9 cellular contexts compared by ENCODE assay signal in the genomic region with DNA sequence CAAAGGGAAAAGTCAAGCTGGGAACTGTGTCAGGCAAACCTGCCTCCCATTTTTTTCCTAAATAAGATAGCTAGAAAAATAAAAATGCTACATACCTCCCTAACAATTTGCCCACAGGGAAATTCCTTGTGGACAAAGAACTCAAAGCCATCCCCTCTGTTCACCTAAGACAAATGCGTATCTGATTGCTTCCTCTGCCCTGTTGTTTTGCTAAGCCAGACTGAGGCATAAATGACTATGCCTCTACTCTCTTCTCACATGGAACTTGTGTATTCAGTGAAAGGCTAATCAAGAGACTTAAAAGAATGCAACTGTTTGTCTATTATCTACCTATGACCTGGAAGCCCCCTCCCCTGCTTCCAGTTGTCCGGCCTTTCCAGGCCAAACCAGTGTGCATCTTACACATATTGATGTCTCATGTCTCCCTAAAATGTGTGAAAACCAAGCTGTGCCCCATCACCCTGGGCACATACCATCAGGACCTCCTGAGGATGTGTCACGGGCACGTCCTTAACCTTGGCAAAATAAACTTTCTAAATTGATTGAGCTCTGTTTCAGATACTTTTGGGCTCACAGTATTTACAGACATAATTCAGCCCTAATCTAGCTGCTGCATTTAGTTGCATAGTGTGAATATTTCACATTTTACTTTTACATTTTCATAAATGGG. TPM values are rescaled to one million over a fixed set of nuclear protein-coding genes. Genes with fewer than 3 reads are reported as not detected.
DNase-seq lines count a peak whose midpoint lies in the region; ATAC-seq, FAIRE-seq and TF ChIP-seq lines count a peak whose summit lies in the region.
"Had no signal": no experiment of that assay in that cellular context is flagged by ENCODE, and none has a peak within 500 bp of the region (broad histone marks: within the 10 kb centered on the region; RNA-seq: fewer than 3 reads in every experiment).

No MANE protein-coding gene starts in this region.

- peak overlapping the region; percentile 79 to 88 for H3K27ac ChIP-seq in A549

- H3K27ac Mint-ChIP-seq in IgD-negative memory B cell (peak overlapping the region; percentile 77 to 95 (median 93)), natural killer cell (peak overlapping the region; percentile 98 to 99)

- H3K36me3 Mint-ChIP-seq in IgD-negative memory B cell, result peaks cover 20% of the 10 kb centered on the region
- no peaks in the 10 kb centered on the region for H3K36me3 Mint-ChIP-seq in natural killer cell

- H3K9me3 Mint-ChIP-seq in IgD-negative memory B cell (peaks cover 0 to 3% (median 0%) of the 10 kb centered on the region in 3 donors), natural killer cell (no peaks in the 10 kb centered on the region)

- H3K4me3 Mint-ChIP-seq in IgD-negative memory B cell (peak overlapping the region in 3 of 4 donors; percentile 81 to 90 (median 84)), natural killer cell (peak overlapping the region; percentile 88)

- no peak for TF ChIP-seq POLR2A in A549 (IDR thresholded peaks at IDR 0.05; ENCODE audit: low read length)

- ATAC-seq in A549, result no peak
- ATAC-seq in natural killer cell, result peak in 2 of 3 donors; percentile 16 to 37
- ATAC-seq in GM18519 (IDR thresholded peaks at IDR 0.05; ENCODE audit: low FRiP score, unreplicated experiment), result no peak
- no peak for ATAC-seq in GM21528 (IDR thresholded peaks at IDR 0.05; ENCODE audit: low FRiP score, unreplicated experiment)

- intact Hi-C loops in natural killer cell (cut with micrococcal nuclease), result loop anchor here (1.0 kb wide), 1 partner anchor 8 kb away; no protein-coding TSS in a partner anchor

- FAIRE-seq in A549 (lab: Jason Lieb, UNC) (no peak), bronchial epithelial cell (lab: Jason Lieb, UNC) (no peak)

- H3K27me3 Mint-ChIP-seq in IgD-negative memory B cell (no peaks in the 10 kb centered on the region), natural killer cell (ENCODE audit: low read depth in 2 of 2) (no peaks in the 10 kb centered on the region)

- WGBS in A549 (ENCODE audit: missing lambda C conversion rate), result 84% methylated on average over 4 of the region's 4 CpGs

- no peak for TF ChIP-seq CTCF in A549 (IDR thresholded peaks at IDR 0.05)
- no peak for TF ChIP-seq CTCF in bronchial epithelial cell (IDR thresholded peaks at IDR 0.05; ENCODE audit: insufficient read depth, low read length, severe bottlenecking)
- TF ChIP-seq CTCF in natural killer cell (IDR thresholded peaks at IDR 0.05), result no peak

- POLR2A ChIA-PET in A549 (lab: Yijun Ruan, JAX), result interaction anchor here (0.9 to 7.6 kb wide), 5 partner anchors 10 to 106 kb away, joined by 3 to 80 read pairs (median 28); a partner anchor contains a TSS

- H3K27me3 ChIP-seq in bronchial epithelial cell (ENCODE audit: control insufficient read depth, insufficient read depth, low read length), result no peaks in the 10 kb centered on the region

- CTCF ChIA-PET in A549 (lab: Yijun Ruan, JAX), result interaction anchor here (1.2 to 15.0 kb wide), 7 partner anchors 9 to 119 kb away, joined by 3 to 167 read pairs (median 18); no protein-coding TSS in a partner anchor

- DNase-seq in A549 (ENCODE audit: low read depth in 1 of 2, low spot score in 1 of 2) (no peak), bronchial epithelial cell (ENCODE audit: low read depth) (peak; percentile 41), natural killer cell (no peak), NCI-H82 (lab: John Stamatoyannopoulos, UW) (no peak), T1000 (lab: John Stamatoyannopoulos, UW) (no peak)
- DNase-seq: MV-4-11 had no signal

- H3K4me1 Mint-ChIP-seq in IgD-negative memory B cell (peaks cover 58 to 64% (median 62%) of the 10 kb centered on the region in 3 donors), natural killer cell (peaks cover 79 to 80% of the 10 kb centered on the region in 2 donors)

- H3K9me3 ChIP-seq in A549, result no peaks in the 10 kb centered on the region

- H3K4me1 ChIP-seq in A549, result peaks cover 91% of the 10 kb centered on the region

- H3K4me3 ChIP-seq in A549 (no peak overlapping the region), bronchial epithelial cell (ENCODE audit: low read depth, low read length) (no peak overlapping the region)

- peak overlapping the region; percentile 75 for H3K4me2 ChIP-seq in A549

- TF ChIP-seq RAD21 in A549 (conservative IDR thresholded peaks at IDR 0.05 in 1 of 2, IDR thresholded peaks at IDR 0.05 in 1 of 2), result no peak

- H3K36me3 ChIP-seq in bronchial epithelial cell (ENCODE audit: control insufficient read depth, insufficient read depth, low read length), result peaks cover 3% of the 10 kb centered on the region

- no peak for TF ChIP-seq EP300 in A549 (IDR thresholded peaks at IDR 0.05)

TF ChIP-seq in A549, 52 proteins besides CTCF, POLR2A, EP300 and RAD21:
- TF ChIP-seq, protein P1, sequence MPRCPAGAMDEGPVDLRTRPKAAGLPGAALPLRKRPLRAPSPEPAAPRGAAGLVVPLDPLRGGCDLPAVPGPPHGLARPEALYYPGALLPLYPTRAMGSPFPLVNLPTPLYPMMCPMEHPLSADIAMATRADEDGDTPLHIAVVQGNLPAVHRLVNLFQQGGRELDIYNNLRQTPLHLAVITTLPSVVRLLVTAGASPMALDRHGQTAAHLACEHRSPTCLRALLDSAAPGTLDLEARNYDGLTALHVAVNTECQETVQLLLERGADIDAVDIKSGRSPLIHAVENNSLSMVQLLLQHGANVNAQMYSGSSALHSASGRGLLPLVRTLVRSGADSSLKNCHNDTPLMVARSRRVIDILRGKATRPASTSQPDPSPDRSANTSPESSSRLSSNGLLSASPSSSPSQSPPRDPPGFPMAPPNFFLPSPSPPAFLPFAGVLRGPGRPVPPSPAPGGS (IDR thresholded peaks at IDR 0.05), result no peak
- no peak for TF ChIP-seq MYC (IDR thresholded peaks at IDR 0.05; ENCODE audit: borderline replicate concordance, low read length)
- no peak for TF ChIP-seq ZSCAN20 (CRISPR knock-in tag; IDR thresholded peaks at IDR 0.05)
- TF ChIP-seq, protein P2, sequence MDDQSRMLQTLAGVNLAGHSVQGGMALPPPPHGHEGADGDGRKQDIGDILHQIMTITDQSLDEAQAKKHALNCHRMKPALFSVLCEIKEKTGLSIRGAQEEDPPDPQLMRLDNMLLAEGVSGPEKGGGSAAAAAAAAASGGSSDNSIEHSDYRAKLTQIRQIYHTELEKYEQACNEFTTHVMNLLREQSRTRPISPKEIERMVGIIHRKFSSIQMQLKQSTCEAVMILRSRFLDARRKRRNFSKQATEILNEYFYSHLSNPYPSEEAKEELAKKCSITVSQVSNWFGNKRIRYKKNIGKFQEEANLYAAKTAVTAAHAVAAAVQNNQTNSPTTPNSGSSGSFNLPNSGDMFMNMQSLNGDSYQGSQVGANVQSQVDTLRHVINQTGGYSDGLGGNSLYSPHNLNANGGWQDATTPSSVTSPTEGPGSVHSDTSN (IDR thresholded peaks at IDR 0.05), result no peak
- TF ChIP-seq, protein P3, sequence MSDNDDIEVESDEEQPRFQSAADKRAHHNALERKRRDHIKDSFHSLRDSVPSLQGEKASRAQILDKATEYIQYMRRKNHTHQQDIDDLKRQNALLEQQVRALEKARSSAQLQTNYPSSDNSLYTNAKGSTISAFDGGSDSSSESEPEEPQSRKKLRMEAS (IDR thresholded peaks at IDR 0.05), result no peak
- TF ChIP-seq EHF (CRISPR knock-in tag; IDR thresholded peaks at IDR 0.05), result no peak
- no peak for TF ChIP-seq FOSL2 (IDR thresholded peaks at IDR 0.05)
- no peak; the same call in 1 of the 2 replicates for TF ChIP-seq FOSL2 (CRISPR knock-in tag; IDR thresholded peaks at IDR 0.05)
- no peak for TF ChIP-seq HOXB5 (CRISPR knock-in tag; IDR thresholded peaks at IDR 0.05)
- no peak for TF ChIP-seq SREBF2 (IDR thresholded peaks at IDR 0.05)
- no peak for TF ChIP-seq ZNF302 (CRISPR knock-in tag; IDR thresholded peaks at IDR 0.05)
- no peak for TF ChIP-seq CBX8 (IDR thresholded peaks at IDR 0.05)
- no peak for TF ChIP-seq POLR2AphosphoS2 (conservative IDR thresholded peaks at IDR 0.05; ENCODE audit: low read length)
- no peak for TF ChIP-seq JUN (IDR thresholded peaks at IDR 0.05)
- no peak for TF ChIP-seq SMC3 (IDR thresholded peaks at IDR 0.05)
- TF ChIP-seq HOXB13 (CRISPR knock-in tag; IDR thresholded peaks at IDR 0.05; ENCODE audit: low read depth), result no peak
- no peak for TF ChIP-seq TP53 (CRISPR knock-in tag; IDR thresholded peaks at IDR 0.05)
- TF ChIP-seq, protein P4, sequence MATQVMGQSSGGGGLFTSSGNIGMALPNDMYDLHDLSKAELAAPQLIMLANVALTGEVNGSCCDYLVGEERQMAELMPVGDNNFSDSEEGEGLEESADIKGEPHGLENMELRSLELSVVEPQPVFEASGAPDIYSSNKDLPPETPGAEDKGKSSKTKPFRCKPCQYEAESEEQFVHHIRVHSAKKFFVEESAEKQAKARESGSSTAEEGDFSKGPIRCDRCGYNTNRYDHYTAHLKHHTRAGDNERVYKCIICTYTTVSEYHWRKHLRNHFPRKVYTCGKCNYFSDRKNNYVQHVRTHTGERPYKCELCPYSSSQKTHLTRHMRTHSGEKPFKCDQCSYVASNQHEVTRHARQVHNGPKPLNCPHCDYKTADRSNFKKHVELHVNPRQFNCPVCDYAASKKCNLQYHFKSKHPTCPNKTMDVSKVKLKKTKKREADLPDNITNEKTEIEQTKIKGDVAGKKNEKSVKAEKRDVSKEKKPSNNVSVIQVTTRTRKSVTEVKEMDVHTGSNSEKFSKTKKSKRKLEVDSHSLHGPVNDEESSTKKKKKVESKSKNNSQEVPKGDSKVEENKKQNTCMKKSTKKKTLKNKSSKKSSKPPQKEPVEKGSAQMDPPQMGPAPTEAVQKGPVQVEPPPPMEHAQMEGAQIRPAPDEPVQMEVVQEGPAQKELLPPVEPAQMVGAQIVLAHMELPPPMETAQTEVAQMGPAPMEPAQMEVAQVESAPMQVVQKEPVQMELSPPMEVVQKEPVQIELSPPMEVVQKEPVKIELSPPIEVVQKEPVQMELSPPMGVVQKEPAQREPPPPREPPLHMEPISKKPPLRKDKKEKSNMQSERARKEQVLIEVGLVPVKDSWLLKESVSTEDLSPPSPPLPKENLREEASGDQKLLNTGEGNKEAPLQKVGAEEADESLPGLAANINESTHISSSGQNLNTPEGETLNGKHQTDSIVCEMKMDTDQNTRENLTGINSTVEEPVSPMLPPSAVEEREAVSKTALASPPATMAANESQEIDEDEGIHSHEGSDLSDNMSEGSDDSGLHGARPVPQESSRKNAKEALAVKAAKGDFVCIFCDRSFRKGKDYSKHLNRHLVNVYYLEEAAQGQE (IDR thresholded peaks at IDR 0.05), result no peak
TF ChIP-seq in A549: peak in this region for 0.

RNA-seq across cellular contexts. Expression of a gene that starts 15.8 kb away (rescaled TPM):
- polyA plus RNA-seq in A549 (2011; rRNA removed) (68.2 and 88.1 TPM in 2 replicates), A549 (2017; fragmentation: RNase III; extraction: RNeasy Plus Mini Kit Qiagen cat#74134 plus additional on column Dnase treatment) (29.5 to 30.2 TPM (median 29.5 TPM) in 3 replicates), IgD-negative memory B cell (131 TPM)
- 19.7 and 19.8 TPM in 2 replicates for polyA plus RNA-seq in A549 (2012; cell fraction: cytosol; rRNA removed)
- polyA plus RNA-seq in A549 (2012; cell fraction: nucleus; rRNA removed), result 42.4 and 67.4 TPM in 2 replicates
- polyA minus RNA-seq in A549 (2011; rRNA and poly(A)+ RNA removed), result 127 and 129 TPM in 2 replicates
- total RNA-seq in bronchial epithelial cell (65.6 and 104 TPM in 2 replicates), natural killer cell (100 to 1,000 TPM; 418 to 449 (median 441) TPM)

Comparison
In these comparisons a context has a peak if more than half of its experiments do, and no peak if none do; other contexts are left out.
1. ATAC-seq: peak in natural killer cell (2 of 3); none in A549 (0 of 2), GM18519 (single experiment) and GM21528 (single experiment).